23 cellular contexts compared by ENCODE assay signal in genomic region chr15:75823860-75824613, GRCh38. TPM values are rescaled to one million over a fixed set of nuclear protein-coding genes. Genes with fewer than 3 reads are reported as not detected.
DNase-seq lines count a peak whose midpoint lies in the region; ATAC-seq and TF ChIP-seq lines count a peak whose summit lies in the region.
"Had no signal": no experiment of that assay in that cellular context is flagged by ENCODE, and none has a peak within 500 bp of the region (broad histone marks: within the 10 kb centered on the region; RNA-seq: fewer than 3 reads in every experiment).

No MANE protein-coding gene starts in this region.

- no peaks in the 10 kb centered on the region for H4K20me1 ChIP-seq in GM23338 (replicated peaks; ENCODE audit: insufficient read depth)
- no peaks in the 10 kb centered on the region for H4K20me1 ChIP-seq in hepatocyte (ENCODE audit: insufficient read depth, poor library complexity, severe bottlenecking)
- H4K20me1 ChIP-seq in neural progenitor cell (ENCODE audit: low read depth): no peaks in the 10 kb centered on the region

- H3K4me1 ChIP-seq in GM23338 (ENCODE audit: insufficient read depth) (peaks cover 15% of the 10 kb centered on the region; the same call in 1 of the 2 replicates), hepatocyte (ENCODE audit: insufficient read depth) (no peaks in the 10 kb centered on the region), neural progenitor cell (peaks cover 26% of the 10 kb centered on the region)
- H3K4me1 ChIP-seq: adrenal gland had no signal

- TF ChIP-seq CTCF in GM23338 (conservative IDR thresholded peaks at IDR 0.05; ENCODE audit: low read depth in 2 of 2) (no peak), WTC11 (IDR thresholded peaks at IDR 0.05) (no peak), hepatocyte (IDR thresholded peaks at IDR 0.05; ENCODE audit: poor library complexity) (no peak), neural progenitor cell (IDR thresholded peaks at IDR 0.05) (no peak)

- H3K27ac ChIP-seq in GM23338 (ENCODE audit: low read depth) (no peak overlapping the region), hepatocyte (peak overlapping the region; percentile 6), neural progenitor cell (no peak overlapping the region)
- H3K27ac ChIP-seq: adrenal gland, epithelial cell of prostate, HL-60 had no signal

- no peaks in the 10 kb centered on the region for H3K79me2 ChIP-seq in GM23338 (replicated peaks; ENCODE audit: insufficient read depth)
- no peaks in the 10 kb centered on the region for H3K79me2 ChIP-seq in hepatocyte
- no peaks in the 10 kb centered on the region for H3K79me2 ChIP-seq in neural progenitor cell (ENCODE audit: low read depth)

- H3K4me3 Mint-ChIP-seq in GM23338 (peak overlapping the region; percentile 48), WTC11 (peak overlapping the region; percentile 5), neural progenitor cell (no peak overlapping the region)
- H3K4me3 Mint-ChIP-seq: CD8-positive, alpha-beta memory T cell; stimulated activated naive CD8-positive, alpha-beta T cell treated with anti-CD3 and anti-CD28 coated beads, Interleukin-15, Interleukin-2, amounts not matched to agents 100 ng/mL and 50 ng/mL, for 24 hours; T-helper 17 cell had no signal

- H3K4me1 Mint-ChIP-seq in GM23338 (peaks cover 15% of the 10 kb centered on the region), WTC11 (peaks cover 14% of the 10 kb centered on the region), neural progenitor cell (peaks cover 17% of the 10 kb centered on the region)
- H3K4me1 Mint-ChIP-seq: CD8-positive, alpha-beta memory T cell had no signal

- no peaks in the 10 kb centered on the region for H3K9me2 ChIP-seq in GM23338 (ENCODE audit: insufficient read depth)
- H3K9me2 ChIP-seq in hepatocyte (replicated peaks; ENCODE audit: insufficient read depth): no peaks in the 10 kb centered on the region

- H3K9ac ChIP-seq in neural progenitor cell: no peak overlapping the region

- H3K4me2 ChIP-seq in GM23338 (peak overlapping the region; percentile 49), hepatocyte (no peak overlapping the region), neural progenitor cell (peak overlapping the region; percentile 63)

- CTCF ChIA-PET in WTC11 (lab: Charles Lee): interaction anchor here (0.6 to 3.5 kb wide), 9 partner anchors 9 to 370 kb away, joined by 3 to 17 read pairs (median 4); partner anchors contain the start of gene UBE2Q2

- POLR2A ChIA-PET in WTC11 (lab: Charles Lee): interaction anchor here (1.0 kb wide), 1 partner anchor 78 kb away, joined by 4 read pairs; no protein-coding TSS in a partner anchor

- H3K4me3 ChIP-seq in GM23338 (no peak overlapping the region), hepatocyte (no peak overlapping the region), neural progenitor cell (peak overlapping the region; percentile 25)
- H3K4me3 ChIP-seq: adrenal gland had no signal

- no peaks in the 10 kb centered on the region for H3F3A ChIP-seq in GM23338 (replicated peaks; ENCODE audit: low read depth)
- H3F3A ChIP-seq in neural progenitor cell (ENCODE audit: low read depth): peaks cover 18% of the 10 kb centered on the region

- peak overlapping the region; percentile 11; the same call in 1 of the 2 replicates for H2AFZ ChIP-seq in GM23338
- H2AFZ ChIP-seq in hepatocyte: no peak overlapping the region
- H2AFZ ChIP-seq in neural progenitor cell (replicated peaks): peak overlapping the region; percentile 64

- H3K27ac Mint-ChIP-seq in GM23338 (peak overlapping the region; percentile 80), WTC11 (peak overlapping the region; percentile 76), neural progenitor cell (peak overlapping the region; percentile 51)
- H3K27ac Mint-ChIP-seq: CD8-positive, alpha-beta memory T cell; stimulated activated naive CD8-positive, alpha-beta T cell treated with anti-CD3 and anti-CD28 coated beads, Interleukin-15, Interleukin-2, amounts not matched to agents 100 ng/mL and 50 ng/mL, for 24 hours; T-helper 17 cell had no signal

- DNase-seq in GM23338 (ENCODE audit: low spot score): peak; percentile 92
- peak; percentile 68 for DNase-seq in WTC11 (ENCODE audit: low spot score)
- peak; percentile 53 for DNase-seq in hepatocyte (ENCODE audit: low spot score)
- peak; percentile 82 for DNase-seq in neural progenitor cell (ENCODE audit: low spot score)
- no peak for DNase-seq in EL
- DNase-seq in stimulated activated CD4-positive, alpha-beta T cell treated with anti-CD3 and anti-CD28 coated beads, Interleukin-4, amount 100 ng/mL, for 4 hours: no peak
- no peak for DNase-seq in activated CD8-positive, alpha-beta memory T cell treated with anti-CD3 and anti-CD28 coated beads for 24 hours
- DNase-seq: adrenal gland; CD8-positive, alpha-beta memory T cell; cerebellar nuclear complex; DND-41; head of caudate nucleus; Kasumi-1; left colon; NCI-H1417; NK-92 treated with Interleukin-12 subunit alpha and Interleukin-12 subunit beta, amount 100 ng/mL, for 24 hours; posterior cingulate gyrus; Right ventricle myocardium superior; T-helper 17 cell had no signal

- no peaks in the 10 kb centered on the region for H3K27me3 ChIP-seq in GM23338 (ENCODE audit: insufficient read depth)
- no peaks in the 10 kb centered on the region for H3K27me3 ChIP-seq in hepatocyte
- peaks cover 3% of the 10 kb centered on the region for H3K27me3 ChIP-seq in neural progenitor cell
- H3K27me3 ChIP-seq: adrenal gland had no signal

- WGBS in hepatocyte (ENCODE audit: low lambda C conversion rate, missing lambda C conversion rate): 37% methylated on average over 7 of the region's 7 CpGs

- H3K9me3 ChIP-seq in hepatocyte (ENCODE audit: low read depth) (no peaks in the 10 kb centered on the region), neural progenitor cell (ENCODE audit: low read depth) (no peaks in the 10 kb centered on the region)
- H3K9me3 ChIP-seq: adrenal gland had no signal

- no peaks in the 10 kb centered on the region for H3K36me3 ChIP-seq in GM23338 (ENCODE audit: insufficient read depth)
- no peaks in the 10 kb centered on the region for H3K36me3 ChIP-seq in hepatocyte (replicated peaks; ENCODE audit: insufficient read depth, low read depth)
- no peaks in the 10 kb centered on the region for H3K36me3 ChIP-seq in neural progenitor cell
- H3K36me3 ChIP-seq: adrenal gland had no signal

- ATAC-seq in GM23338 (peak; percentile 94), WTC11 (peak; percentile 90), HG03342 (IDR thresholded peaks at IDR 0.05; ENCODE audit: unreplicated experiment) (no peak)
- ATAC-seq: left colon, T-helper 17 cell had no signal

- H3K36me3 Mint-ChIP-seq in GM23338 (ENCODE audit: low read depth) (no peaks in the 10 kb centered on the region), WTC11 (no peaks in the 10 kb centered on the region), neural progenitor cell (no peaks in the 10 kb centered on the region)
- H3K36me3 Mint-ChIP-seq: CD8-positive, alpha-beta memory T cell had no signal

- H3K9me3 Mint-ChIP-seq in GM23338 (no peaks in the 10 kb centered on the region), WTC11 (no peaks in the 10 kb centered on the region), neural progenitor cell (no peaks in the 10 kb centered on the region)
- H3K9me3 Mint-ChIP-seq: CD8-positive, alpha-beta memory T cell; stimulated activated naive CD8-positive, alpha-beta T cell treated with anti-CD3 and anti-CD28 coated beads, Interleukin-15, Interleukin-2, amounts not matched to agents 100 ng/mL and 50 ng/mL, for 24 hours had no signal

- peaks cover 3% of the 10 kb centered on the region for H3K27me3 Mint-ChIP-seq in GM23338 (ENCODE audit: insufficient read depth, low read depth, poor library complexity)
- peaks cover 2% of the 10 kb centered on the region for H3K27me3 Mint-ChIP-seq in WTC11 (ENCODE audit: low read depth)
- peaks cover 3% of the 10 kb centered on the region for H3K27me3 Mint-ChIP-seq in neural progenitor cell (ENCODE audit: insufficient read depth, low read depth)

TF ChIP-seq in GM23338, 12 proteins besides CTCF, POLR2A, EP300 and RAD21 (continues in another document):
- TF ChIP-seq ZNF331 (CRISPR knock-in tag; IDR thresholded peaks at IDR 0.05; ENCODE audit: low read depth) (no peak), POLR2AphosphoS5 (IDR thresholded peaks at IDR 0.05; ENCODE audit: low read depth) (no peak), STAT1 (IDR thresholded peaks at IDR 0.05; ENCODE audit: unreplicated experiment) (no peak), NANOG (IDR thresholded peaks at IDR 0.05; ENCODE audit: borderline replicate concordance) (no peak), ETS1 (IDR thresholded peaks at IDR 0.05) (no peak), JUNB (IDR thresholded peaks at IDR 0.05; ENCODE audit: unreplicated experiment) (no peak)

TF ChIP-seq in WTC11, 78 proteins besides CTCF, POLR2A, EP300 and RAD21 (continues in another document):
- TF ChIP-seq ZNF281 (CRISPR knock-in tag; IDR thresholded peaks at IDR 0.05): no peak
- peak; percentile 77; the same call in 1 of the 2 replicates for TF ChIP-seq TEAD1 (CRISPR knock-in tag; IDR thresholded peaks at IDR 0.05)

RNA-seq across cellular contexts. Expression of gene UBE2Q2, which starts 19.2 kb away (rescaled TPM):
- total RNA-seq in GM23338 (2014; rRNA removed; shearing (Covaris generic)): 29.3 and 37.6 TPM in 2 replicates
- polyA plus RNA-seq in GM23338 (2016; fragmentation: Nextera tagmentation; extraction: Ambion mirVana) (14.9 and 23.7 TPM in 2 replicates), hepatocyte (27.9 and 30.7 TPM in 2 replicates)
- total RNA-seq in WTC11 (2021) (26.1 to 28.2 TPM (median 27.0 TPM) in 3 replicates), hepatocyte (50.9 TPM in 2 replicates), neural progenitor cell (ENCODE audit: low replicate concordance) (21.8 and 25.8 TPM in 2 replicates)

Comparison
In these comparisons a context has a peak if more than half of its experiments do, and no peak if none do; other contexts are left out.
1. DNase-seq: peak in GM23338 (single experiment), WTC11 (single experiment), hepatocyte (single experiment) and neural progenitor cell (single experiment); none in EL (single experiment), stimulated activated CD4-positive, alpha-beta T cell treated with anti-CD3 and anti-CD28 coated beads, Interleukin-4, amount 100 ng/mL, for 4 hours (0 of 2) and activated CD8-positive, alpha-beta memory T cell treated with anti-CD3 and anti-CD28 coated beads for 24 hours (single experiment).
2. Peak in every context shown above with its lines, with median percentiles within 50 percentile points of each other: H3K27ac Mint-ChIP-seq.